1 cellular context compared by ENCODE assay signal in genomic region chr22:23155143-23155542, GRCh38.
TF ChIP-seq lines count a peak whose summit lies in the region.

No MANE protein-coding gene starts in this region.

TF ChIP-seq in HepG2, 621 proteins besides CTCF, POLR2A, EP300 and RAD21:
- TF ChIP-seq THAP11 (CRISPR knock-in tag; IDR thresholded peaks at IDR 0.05): no peak
- TF ChIP-seq ETS1 (CRISPR knock-in tag; IDR thresholded peaks at IDR 0.05): no peak
- TF ChIP-seq DPF2 (CRISPR knock-in tag; IDR thresholded peaks at IDR 0.05; ENCODE audit: borderline replicate concordance, low read depth): no peak
- TF ChIP-seq ZXDC (CRISPR knock-in tag; IDR thresholded peaks at IDR 0.05): no peak
- TF ChIP-seq HOXA3 (CRISPR knock-in tag; IDR thresholded peaks at IDR 0.05): no peak
- peak; percentile 0; the same call in 1 of the 2 replicates for TF ChIP-seq CEBPB (IDR thresholded peaks at IDR 0.05; ENCODE audit: borderline replicate concordance, low read depth, low read length)
- no peak for TF ChIP-seq ZIK1 (CRISPR knock-in tag; IDR thresholded peaks at IDR 0.05; ENCODE audit: borderline replicate concordance, low read depth)
- TF ChIP-seq PRPF4 (IDR thresholded peaks at IDR 0.05; ENCODE audit: low read depth, low read length, poor library complexity, severe bottlenecking): no peak
